ENCODE assay signal across 12 cellular contexts in genomic region chr1:155062151-155062686, GRCh38. TPM values are rescaled to one million over a fixed set of nuclear protein-coding genes. Genes with fewer than 3 reads are reported as not detected.
DNase-seq lines count a peak whose midpoint lies in the region; ATAC-seq, FAIRE-seq and TF ChIP-seq lines count a peak whose summit lies in the region.
"Had no signal": no experiment of that assay in that cellular context is flagged by ENCODE, and none has a peak within 500 bp of the region (broad histone marks: within the 10 kb centered on the region; RNA-seq: fewer than 3 reads in every experiment).

No MANE protein-coding gene starts in this region.

- peak overlapping the region in 7 of 10 experiments; percentile 30 to 85 (median 76); a peak in 11 of 20 replicates for H3K4me3 ChIP-seq in BLaER1 treated with 17β-estradiol and CSF1 and Interleukin-3, amounts not matched to agents 10 nM and 100 nM
- H3K4me3 ChIP-seq in GM23338, result peak overlapping the region; percentile 97
- H3K4me3 ChIP-seq in astrocyte (ENCODE audit: insufficient read depth, low read depth, low read length), result no peak overlapping the region
- H3K4me3 ChIP-seq: SJSA1 had no signal

- H3K36me3 Mint-ChIP-seq in GM23338 (ENCODE audit: low read depth), result peaks cover 17% of the 10 kb centered on the region
- peaks cover 9% of the 10 kb centered on the region for H3K36me3 Mint-ChIP-seq in astrocyte (ENCODE audit: low read depth, unreplicated experiment)
- peaks cover 6% of the 10 kb centered on the region for H3K36me3 Mint-ChIP-seq in memory B cell

- peak overlapping the region; percentile 91 to 100 (median 99) for H3K4me2 ChIP-seq in BLaER1 treated with 17β-estradiol and CSF1 and Interleukin-3, amounts not matched to agents 10 nM and 100 nM
- H3K4me2 ChIP-seq in GM23338, result peak overlapping the region; percentile 94
- H3K4me2 ChIP-seq in astrocyte (ENCODE audit: low read length), result peak overlapping the region; percentile 97

- H3K27me3 ChIP-seq in BLaER1 treated with 17β-estradiol and CSF1 and Interleukin-3, amounts not matched to agents 10 nM and 100 nM, result no peaks in the 10 kb centered on the region
- H3K27me3 ChIP-seq in GM23338 (ENCODE audit: insufficient read depth) (peaks cover 6% of the 10 kb centered on the region; the same call in 1 of the 2 replicates), astrocyte (ENCODE audit: insufficient read depth, low read length) (no peaks in the 10 kb centered on the region)
- H3K27me3 ChIP-seq: SJSA1 had no signal

- no peaks in the 10 kb centered on the region for H3K9me3 Mint-ChIP-seq in GM23338
- no peaks in the 10 kb centered on the region for H3K9me3 Mint-ChIP-seq in astrocyte (ENCODE audit: unreplicated experiment)
- no peaks in the 10 kb centered on the region for H3K9me3 Mint-ChIP-seq in memory B cell
- H3K9me3 Mint-ChIP-seq: activated naive CD4-positive, alpha-beta T cell treated with anti-CD3 and anti-CD28 coated beads, Interleukin-2, amount 50 U/mL, for 72 hours had no signal

- H3K27ac ChIP-seq in BLaER1 treated with 17β-estradiol and CSF1 and Interleukin-3, amounts not matched to agents 10 nM and 100 nM, result peak overlapping the region in 3 of 11 experiments; percentile 41 to 50 (median 47); a peak in 6 of 22 replicates
- H3K27ac ChIP-seq in GM23338 (ENCODE audit: low read depth) (no peak overlapping the region), astrocyte (ENCODE audit: low read depth, low read length) (no peak overlapping the region)
- H3K27ac ChIP-seq: SJSA1 had no signal

- peak overlapping the region; percentile 91; the same call in 1 of the 2 replicates for H2AFZ ChIP-seq in GM23338
- peak overlapping the region; percentile 18 for H2AFZ ChIP-seq in astrocyte (ENCODE audit: low read depth, low read length)

- H3K9me3 ChIP-seq in BLaER1 treated with 17β-estradiol and CSF1 and Interleukin-3, amounts not matched to agents 10 nM and 100 nM (replicated peaks in 1 of 11), result no peaks in the 10 kb centered on the region
- no peaks in the 10 kb centered on the region for H3K9me3 ChIP-seq in astrocyte (ENCODE audit: insufficient read depth, low read depth, low read length)

- H3K9me2 ChIP-seq in GM23338 (ENCODE audit: insufficient read depth), result no peaks in the 10 kb centered on the region

- H3K27ac Mint-ChIP-seq in GM23338 (no peak overlapping the region), astrocyte (ENCODE audit: unreplicated experiment) (no peak overlapping the region), memory B cell (no peak overlapping the region)
- H3K27ac Mint-ChIP-seq: activated naive CD4-positive, alpha-beta T cell treated with anti-CD3 and anti-CD28 coated beads, Interleukin-2, amount 50 U/mL, for 72 hours had no signal

- peaks cover 16% of the 10 kb centered on the region for H3F3A ChIP-seq in GM23338 (replicated peaks; ENCODE audit: low read depth)

- H3K79me2 ChIP-seq in GM23338 (replicated peaks; ENCODE audit: insufficient read depth), result peaks cover 14% of the 10 kb centered on the region
- peaks cover 18% of the 10 kb centered on the region for H3K79me2 ChIP-seq in astrocyte (ENCODE audit: insufficient read depth, low read length)

- peaks cover 31 to 53% (median 45%) of the 10 kb centered on the region in 11 experiments for H3K36me3 ChIP-seq in BLaER1 treated with 17β-estradiol and CSF1 and Interleukin-3, amounts not matched to agents 10 nM and 100 nM
- H3K36me3 ChIP-seq in GM23338 (ENCODE audit: insufficient read depth) (no peaks in the 10 kb centered on the region), astrocyte (ENCODE audit: insufficient read depth, low read length) (peaks cover 4% of the 10 kb centered on the region)
- H3K36me3 ChIP-seq: SJSA1 had no signal

- DNase-seq in GM23338 (ENCODE audit: low spot score) (peak; percentile 88), astrocyte (ENCODE audit: low read depth) (no peak), memory B cell (ENCODE audit: low spot score in 2 of 2) (no peak), NCI-H446 (lab: John Stamatoyannopoulos, UW) (no peak)
- DNase-seq in stimulated activated CD4-positive, alpha-beta T cell treated with anti-CD3 and anti-CD28 coated beads, Interleukin-4, amount 100 ng/mL, for 1 hour, result no peak

- TF ChIP-seq CTCF in GM23338 (conservative IDR thresholded peaks at IDR 0.05; ENCODE audit: low read depth in 2 of 2) (peak in 1 of 2 experiments; percentile 63; a peak in 3 of 4 replicates), astrocyte (IDR thresholded peaks at IDR 0.05; ENCODE audit: insufficient read depth, low read depth, low read length) (no peak)

- peaks cover 8% of the 10 kb centered on the region for H3K27me3 Mint-ChIP-seq in GM23338 (ENCODE audit: insufficient read depth, low read depth, poor library complexity)
- H3K27me3 Mint-ChIP-seq in astrocyte (ENCODE audit: low read depth, unreplicated experiment), result no peaks in the 10 kb centered on the region
- H3K27me3 Mint-ChIP-seq in memory B cell, result no peaks in the 10 kb centered on the region

- peaks cover 27% of the 10 kb centered on the region for H3K4me1 Mint-ChIP-seq in GM23338
- H3K4me1 Mint-ChIP-seq in astrocyte (ENCODE audit: low read depth, unreplicated experiment), result peaks cover 5% of the 10 kb centered on the region
- H3K4me1 Mint-ChIP-seq in memory B cell, result peaks cover 24% of the 10 kb centered on the region

- H4K20me1 ChIP-seq in BLaER1 treated with 17β-estradiol and CSF1 and Interleukin-3, amounts not matched to agents 10 nM and 100 nM, result peaks cover 15 to 93% (median 49%) of the 10 kb centered on the region in 11 experiments; a peak in 21 of 22 replicates
- H4K20me1 ChIP-seq in GM23338 (replicated peaks; ENCODE audit: insufficient read depth) (peaks cover 19% of the 10 kb centered on the region), astrocyte (ENCODE audit: insufficient read depth, low read length) (peaks cover 45% of the 10 kb centered on the region)

- no peak for FAIRE-seq in astrocyte (lab: Jason Lieb, UNC)

- peak overlapping the region; percentile 83 for H3K4me3 Mint-ChIP-seq in GM23338
- H3K4me3 Mint-ChIP-seq in astrocyte (ENCODE audit: unreplicated experiment), result peak overlapping the region; percentile 71
- peak overlapping the region; percentile 96 for H3K4me3 Mint-ChIP-seq in memory B cell

- H3K4me1 ChIP-seq in BLaER1 treated with 17β-estradiol and CSF1 and Interleukin-3, amounts not matched to agents 10 nM and 100 nM, result peaks cover 50 to 57% (median 54%) of the 10 kb centered on the region in 10 experiments
- H3K4me1 ChIP-seq in GM23338 (ENCODE audit: insufficient read depth) (peaks cover 16% of the 10 kb centered on the region), astrocyte (ENCODE audit: insufficient read depth, low read length) (peaks cover 23% of the 10 kb centered on the region)

- peak overlapping the region in 8 of 11 experiments; percentile 9 to 90 (median 53); a peak in 11 of 22 replicates for H3K9ac ChIP-seq in BLaER1 treated with 17β-estradiol and CSF1 and Interleukin-3, amounts not matched to agents 10 nM and 100 nM
- no peak overlapping the region for H3K9ac ChIP-seq in astrocyte (ENCODE audit: low read length)

- ATAC-seq in GM23338, result peak; percentile 61
- ATAC-seq in memory B cell (ENCODE audit: low read depth), result no peak
- no peak for ATAC-seq in GM18909 (IDR thresholded peaks at IDR 0.05; ENCODE audit: poor library complexity, unreplicated experiment)
- no peak for ATAC-seq in GM21786 (IDR thresholded peaks at IDR 0.05; ENCODE audit: unreplicated experiment)

TF ChIP-seq in GM23338, 12 proteins besides CTCF, POLR2A, EP300 and RAD21 (continues in another document):
- no peak for TF ChIP-seq ETS1 (IDR thresholded peaks at IDR 0.05)

RNA-seq across cellular contexts. Expression of gene EFNA4, which starts 1.3 kb away (rescaled TPM):
- 22.9 and 25.0 TPM in 2 replicates for total RNA-seq in GM23338 (2014; rRNA removed; shearing (Covaris generic))
- 11.1 and 16.4 TPM in 2 replicates for polyA plus RNA-seq in GM23338 (2016; fragmentation: Nextera tagmentation; extraction: Ambion mirVana)
- total RNA-seq in astrocyte, result 11.8 TPM in 2 replicates

RNA-seq across cellular contexts. Expression of gene ADAM15, which starts 11.1 kb away (rescaled TPM):
- total RNA-seq in GM23338 (2014; rRNA removed; shearing (Covaris generic)), result 25.9 and 31.1 TPM in 2 replicates
- polyA plus RNA-seq in GM23338 (2016; fragmentation: Nextera tagmentation; extraction: Ambion mirVana), result 24.2 and 25.9 TPM in 2 replicates
- total RNA-seq in astrocyte, result 66.8 and 68.3 TPM in 2 replicates

RNA-seq across cellular contexts. Expression of gene EFNA3, which starts 16.4 kb away (rescaled TPM):
- 13.6 and 14.5 TPM in 2 replicates for total RNA-seq in GM23338 (2014; rRNA removed; shearing (Covaris generic))
- polyA plus RNA-seq in GM23338 (2016; fragmentation: Nextera tagmentation; extraction: Ambion mirVana), result 10.3 and 13.5 TPM in 2 replicates
- total RNA-seq in astrocyte, result 2.9 and 3.4 TPM in 2 replicates

RNA-seq across cellular contexts. Expression of gene DCST1, which starts 28.6 kb away (rescaled TPM):
- total RNA-seq in GM23338 (2014; rRNA removed; shearing (Covaris generic)), result not detected in 2 replicates
- polyA plus RNA-seq in GM23338 (2016; fragmentation: Nextera tagmentation; extraction: Ambion mirVana), result not detected in 2 replicates
- not detected in 2 replicates for total RNA-seq in astrocyte
- total RNA-seq: H4, M059J, SJSA1 had no signal

RNA-seq across cellular contexts. Expression of gene DCST2, which starts 28.6 kb away (rescaled TPM):
- total RNA-seq in GM23338 (2014; rRNA removed; shearing (Covaris generic)), result not detected in 2 replicates
- 0.28 and 0.78 TPM in 2 replicates for polyA plus RNA-seq in GM23338 (2016; fragmentation: Nextera tagmentation; extraction: Ambion mirVana)
- 0.34 and 0.36 TPM in 2 replicates for total RNA-seq in astrocyte
- total RNA-seq: H4, M059J, SJSA1 had no signal
